Comparison of ENCODE assay signal across 13 cellular contexts in genomic region chr12:77943466-77943865, GRCh38.
DNase-seq lines count a peak whose midpoint lies in the region; ATAC-seq and TF ChIP-seq lines count a peak whose summit lies in the region.
"Had no signal": no experiment of that assay in that cellular context is flagged by ENCODE, and none has a peak within 500 bp of the region (broad histone marks: within the 10 kb centered on the region; RNA-seq: fewer than 3 reads in every experiment).

No MANE protein-coding gene starts in this region.

- 75 to 78% methylated on average over 1 of the region's 1 CpG for whole genome bisulfite sequencing in tibial nerve, 2 donors

- peak overlapping the region; percentile 94 for H3K4me2 ChIP-seq in osteoblast (ENCODE audit: insufficient read depth, low read length)

- H3K4me1 ChIP-seq in osteoblast (ENCODE audit: insufficient read depth, low read length) (peaks cover 53% of the 10 kb centered on the region), tibial nerve (peaks cover 0 to 24% (median 0%) of the 10 kb centered on the region in 4 donors)

- DNase-seq in GM03348 (ENCODE audit: low spot score) (peak; percentile 52), NOMO-1 treated with DMSO at 0.1 percent for 48 hours (lab: John Stamatoyannopoulos, UW; ENCODE audit: unreplicated experiment) (peak; percentile 43), epithelial cell of esophagus (ENCODE audit: low read depth) (peak; percentile 96), osteoblast (ENCODE audit: insufficient read length, low spot score, missing footprints) (peak; percentile 29), tibial nerve (ENCODE audit: low spot score in 2 of 2) (no peak)
- DNase-seq: activated CD8-positive, alpha-beta memory T cell treated with anti-CD3 and anti-CD28 coated beads, Interleukin-2, amount 10 ng/mL, durations not matched to agents 7 days and 5 days; hippocampal formation; naive thymus-derived CD4-positive, alpha-beta T cell; NCI-H2107; stimulated activated CD4-positive, alpha-beta T cell treated with anti-CD3 and anti-CD28 coated beads, Interleukin-2, amount 100 ng/mL, for 48 hours had no signal

- TF ChIP-seq POLR2A in tibial nerve (IDR thresholded peaks at IDR 0.05), result no peak

- H3K4me3 ChIP-seq in epithelial cell of esophagus (ENCODE audit: low read length) (no peak overlapping the region), osteoblast (ENCODE audit: insufficient read depth, low read length) (peak overlapping the region; percentile 68), tibial nerve (no peak overlapping the region)

- H3K9me3 ChIP-seq in osteoblast (ENCODE audit: low read depth, low read length) (no peaks in the 10 kb centered on the region), tibial nerve (no peaks in the 10 kb centered on the region)

- no peak overlapping the region for H2AFZ ChIP-seq in osteoblast (ENCODE audit: low read length)

- H3K27me3 ChIP-seq in osteoblast (ENCODE audit: insufficient read depth, low read length), result no peaks in the 10 kb centered on the region
- H3K27me3 ChIP-seq in tibial nerve, result no peaks in the 10 kb centered on the region

- H3K36me3 ChIP-seq in osteoblast (ENCODE audit: insufficient read depth, low read length) (peaks cover 19% of the 10 kb centered on the region), tibial nerve (no peaks in the 10 kb centered on the region)

- H3K79me2 ChIP-seq in osteoblast (ENCODE audit: insufficient read depth, low read length), result peaks cover 47% of the 10 kb centered on the region

- no peak for TF ChIP-seq CTCF in epithelial cell of esophagus (IDR thresholded peaks at IDR 0.05; ENCODE audit: insufficient read depth, low read depth, low read length, missing control alignments)
- no peak for TF ChIP-seq CTCF in osteoblast (IDR thresholded peaks at IDR 0.05; ENCODE audit: extremely low read depth, low read depth, low read length)
- no peak for TF ChIP-seq CTCF in tibial nerve (IDR thresholded peaks at IDR 0.05)

- no peak for TF ChIP-seq EP300 in tibial nerve (IDR thresholded peaks at IDR 0.05)

- H4K20me1 ChIP-seq in osteoblast (ENCODE audit: insufficient read depth, low read length), result no peaks in the 10 kb centered on the region

- H3K27ac ChIP-seq in osteoblast (ENCODE audit: low read depth, low read length) (peak overlapping the region; percentile 69), tibial nerve (no peak overlapping the region)

- ATAC-seq in HG02588 (IDR thresholded peaks at IDR 0.05; ENCODE audit: unreplicated experiment) (no peak), GM21360 (IDR thresholded peaks at IDR 0.05; ENCODE audit: unreplicated experiment) (no peak), GM21825 (IDR thresholded peaks at IDR 0.05; ENCODE audit: unreplicated experiment) (no peak)
- ATAC-seq: activated CD8-positive, alpha-beta memory T cell treated with anti-CD3 and anti-CD28 coated beads, Interleukin-2, amount 10 ng/mL, durations not matched to agents 7 days and 5 days; naive thymus-derived CD4-positive, alpha-beta T cell had no signal

Comparison
In these comparisons a context has a peak if more than half of its experiments do, and no peak if none do; other contexts are left out.
1. DNase-seq: peak in GM03348 (single experiment), NOMO-1 treated with DMSO at 0.1 percent for 48 hours (single experiment), epithelial cell of esophagus (single experiment) and osteoblast (single experiment); none in tibial nerve (0 of 2).